1 cellular context compared by ENCODE assay signal in genomic region chr6:26305097-26305841, GRCh38.
TF ChIP-seq lines count a peak whose summit lies in the region.

No MANE protein-coding gene starts in this region.

TF ChIP-seq in HepG2, 621 proteins besides CTCF, POLR2A, EP300 and RAD21 (continued from another document and continues in another):
- peak; percentile 78; the same call in 1 of the 2 replicates for TF ChIP-seq ZBED4 (CRISPR knock-in tag; IDR thresholded peaks at IDR 0.05; ENCODE audit: borderline replicate concordance)
- TF ChIP-seq ZMAT5 (CRISPR knock-in tag; IDR thresholded peaks at IDR 0.05; ENCODE audit: borderline replicate concordance, low read depth), result no peak
- peak; percentile 53; the same call in 1 of the 2 replicates for TF ChIP-seq ADNP (CRISPR knock-in tag; IDR thresholded peaks at IDR 0.05)
- no peak for TF ChIP-seq PRDM4 (CRISPR knock-in tag; IDR thresholded peaks at IDR 0.05; ENCODE audit: borderline replicate concordance)
- peak; percentile 33; the same call in 1 of the 2 replicates for TF ChIP-seq ZNF644 (CRISPR knock-in tag; IDR thresholded peaks at IDR 0.05; ENCODE audit: low read depth)
- no peak for TF ChIP-seq TAF15 (IDR thresholded peaks at IDR 0.05; ENCODE audit: low read depth, low read length, poor library complexity, severe bottlenecking)
- TF ChIP-seq SIN3B (IDR thresholded peaks at IDR 0.05; ENCODE audit: low read length), result no peak
- TF ChIP-seq SRSF1 (optimal IDR thresholded peaks at IDR 0.05; ENCODE audit: low read depth, low read length), result no peak
- TF ChIP-seq HINFP (CRISPR knock-in tag; IDR thresholded peaks at IDR 0.05; ENCODE audit: low read depth), result no peak
- TF ChIP-seq ZNF205 (CRISPR knock-in tag; IDR thresholded peaks at IDR 0.05), result no peak; the same call in 1 of the 2 replicates
- TF ChIP-seq PPARG (CRISPR knock-in tag; conservative IDR thresholded peaks at IDR 0.05), result peak; percentile 30; the same call in 1 of the 2 replicates
- TF ChIP-seq HMG20B (CRISPR knock-in tag; conservative IDR thresholded peaks at IDR 0.05), result no peak
- no peak for TF ChIP-seq BATF2 (CRISPR knock-in tag; IDR thresholded peaks at IDR 0.05)
- TF ChIP-seq TCF7L2 (IDR thresholded peaks at IDR 0.05; ENCODE audit: low read depth, low read length), result no peak
- no peak for TF ChIP-seq MED8 (CRISPR knock-in tag; IDR thresholded peaks at IDR 0.05; ENCODE audit: insufficient replicate concordance)
- TF ChIP-seq ZNF574 (CRISPR knock-in tag; IDR thresholded peaks at IDR 0.05), result 0 out of 2 replicates have a peak, but pooled peaks have one; percentile 23
- TF ChIP-seq ZNF326 (CRISPR knock-in tag; IDR thresholded peaks at IDR 0.05; ENCODE audit: borderline replicate concordance), result no peak
- peak; percentile 62; the same call in 1 of the 2 replicates for TF ChIP-seq PITX1 (CRISPR knock-in tag; IDR thresholded peaks at IDR 0.05)
- peak; percentile 69 for TF ChIP-seq KDM2A (CRISPR knock-in tag; IDR thresholded peaks at IDR 0.05; ENCODE audit: borderline replicate concordance, low read depth)
- no peak for TF ChIP-seq THAP7 (CRISPR knock-in tag; IDR thresholded peaks at IDR 0.05)
- no peak for TF ChIP-seq KLF13 (CRISPR knock-in tag; IDR thresholded peaks at IDR 0.05)
- no peak for TF ChIP-seq TOPORS (CRISPR knock-in tag; IDR thresholded peaks at IDR 0.05)
- no peak for TF ChIP-seq ZNF816 (CRISPR knock-in tag; IDR thresholded peaks at IDR 0.05; ENCODE audit: borderline replicate concordance)
- TF ChIP-seq U2AF1 (optimal IDR thresholded peaks at IDR 0.05; ENCODE audit: low read depth, low read length), result no peak
- no peak for TF ChIP-seq RBAK (CRISPR knock-in tag; IDR thresholded peaks at IDR 0.05)
- TF ChIP-seq ZFP91 (CRISPR knock-in tag; IDR thresholded peaks at IDR 0.05; ENCODE audit: borderline replicate concordance), result peak; percentile 29
- no peak for TF ChIP-seq GTF2F1 (IDR thresholded peaks at IDR 0.05; ENCODE audit: low read length)
- TF ChIP-seq ZNF878 (CRISPR knock-in tag; IDR thresholded peaks at IDR 0.05), result peak; percentile 78; the same call in 1 of the 2 replicates
- no peak for TF ChIP-seq CREB3 (CRISPR knock-in tag; IDR thresholded peaks at IDR 0.05)
- TF ChIP-seq KLF9 (CRISPR knock-in tag; IDR thresholded peaks at IDR 0.05; ENCODE audit: low read depth), result no peak
- no peak for TF ChIP-seq ZNF598 (CRISPR knock-in tag; IDR thresholded peaks at IDR 0.05; ENCODE audit: borderline replicate concordance)
- TF ChIP-seq ARID4A (CRISPR knock-in tag; IDR thresholded peaks at IDR 0.05; ENCODE audit: borderline replicate concordance), result no peak; the same call in 1 of the 2 replicates
- TF ChIP-seq CEBPG (CRISPR knock-in tag; IDR thresholded peaks at IDR 0.05), result peak; percentile 48; the same call in 1 of the 2 replicates
- TF ChIP-seq MIER2 (CRISPR knock-in tag; IDR thresholded peaks at IDR 0.05), result no peak
- no peak for TF ChIP-seq ZNF512 (CRISPR knock-in tag; IDR thresholded peaks at IDR 0.05)
